In the genomic region with DNA sequence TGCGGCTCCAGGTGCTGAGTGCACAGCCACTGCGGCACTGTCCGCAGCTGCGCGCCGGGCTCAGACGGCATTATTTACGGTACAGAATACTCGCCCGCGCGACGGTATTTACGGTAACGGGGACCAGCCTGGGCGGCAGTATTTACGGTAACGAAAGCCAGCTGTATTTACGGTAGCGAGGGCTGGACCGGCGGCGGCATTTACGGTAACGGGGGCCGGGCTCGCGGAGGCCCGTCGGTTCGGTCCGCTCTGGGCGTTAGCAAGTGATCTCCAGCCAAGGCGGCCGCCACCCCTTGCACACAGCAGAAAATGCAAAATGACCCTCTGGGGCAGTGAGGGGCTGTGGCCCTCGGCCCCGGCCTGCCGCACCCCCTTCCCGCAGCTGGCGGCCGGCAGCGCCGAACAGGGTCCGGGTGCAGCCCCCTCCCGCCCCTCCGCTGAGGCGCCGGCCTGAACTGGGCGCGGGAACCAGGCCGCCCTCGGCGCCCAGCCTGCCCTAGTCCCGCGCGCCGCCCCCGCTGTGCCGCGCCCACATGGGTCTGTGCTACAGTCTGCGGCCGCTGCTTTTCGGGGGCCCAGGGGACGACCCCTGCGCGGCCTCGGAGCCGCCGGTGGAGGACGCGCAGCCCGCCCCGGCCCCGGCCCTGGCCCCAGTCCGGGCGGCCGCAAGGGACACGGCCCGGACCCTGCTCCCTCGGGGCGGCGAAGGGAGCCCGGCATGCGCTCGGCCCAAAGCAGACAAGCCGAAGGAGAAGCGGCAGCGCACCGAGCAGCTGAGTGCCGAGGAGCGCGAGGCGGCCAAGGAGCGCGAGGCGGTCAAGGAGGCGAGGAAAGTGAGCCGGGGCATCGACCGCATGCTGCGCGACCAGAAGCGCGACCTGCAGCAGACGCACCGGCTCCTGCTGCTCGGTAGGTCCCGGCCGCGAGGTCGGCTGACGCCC, we compare ENCODE assay signal across 1 cellular context.
A peak's percentile ranks its signal among the peaks of the same experiment; 100 is the strongest.
TF ChIP-seq lines count a peak whose summit lies in the region.

A gene (plus strand): TSS at position 234 of the 941 bp plus-strand sequence. CDS start 300 bp downstream, at position 534.

TF ChIP-seq in HEK293, 187 proteins besides CTCF, POLR2A, EP300 and RAD21 (continued from another document and continues in another):
- TF ChIP-seq, protein P1, sequence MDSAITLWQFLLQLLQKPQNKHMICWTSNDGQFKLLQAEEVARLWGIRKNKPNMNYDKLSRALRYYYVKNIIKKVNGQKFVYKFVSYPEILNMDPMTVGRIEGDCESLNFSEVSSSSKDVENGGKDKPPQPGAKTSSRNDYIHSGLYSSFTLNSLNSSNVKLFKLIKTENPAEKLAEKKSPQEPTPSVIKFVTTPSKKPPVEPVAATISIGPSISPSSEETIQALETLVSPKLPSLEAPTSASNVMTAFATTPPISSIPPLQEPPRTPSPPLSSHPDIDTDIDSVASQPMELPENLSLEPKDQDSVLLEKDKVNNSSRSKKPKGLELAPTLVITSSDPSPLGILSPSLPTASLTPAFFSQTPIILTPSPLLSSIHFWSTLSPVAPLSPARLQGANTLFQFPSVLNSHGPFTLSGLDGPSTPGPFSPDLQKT (IDR thresholded peaks at IDR 0.05; ENCODE audit: borderline replicate concordance, low read depth, low read length), result no peak
- TF ChIP-seq KLF1 (tag by site-specific recombination; IDR thresholded peaks at IDR 0.05), result peak; percentile 73
- TF ChIP-seq MYNN (tag by site-specific recombination; IDR thresholded peaks at IDR 0.05; ENCODE audit: borderline replicate concordance), result peak; percentile 12; the same call in 1 of the 2 replicates
- TF ChIP-seq ZSCAN16 (tag by site-specific recombination; IDR thresholded peaks at IDR 0.05), result no peak
- TF ChIP-seq ZNF776 (tag by site-specific recombination; IDR thresholded peaks at IDR 0.05; ENCODE audit: borderline replicate concordance), result no peak
- TF ChIP-seq, protein P2, sequence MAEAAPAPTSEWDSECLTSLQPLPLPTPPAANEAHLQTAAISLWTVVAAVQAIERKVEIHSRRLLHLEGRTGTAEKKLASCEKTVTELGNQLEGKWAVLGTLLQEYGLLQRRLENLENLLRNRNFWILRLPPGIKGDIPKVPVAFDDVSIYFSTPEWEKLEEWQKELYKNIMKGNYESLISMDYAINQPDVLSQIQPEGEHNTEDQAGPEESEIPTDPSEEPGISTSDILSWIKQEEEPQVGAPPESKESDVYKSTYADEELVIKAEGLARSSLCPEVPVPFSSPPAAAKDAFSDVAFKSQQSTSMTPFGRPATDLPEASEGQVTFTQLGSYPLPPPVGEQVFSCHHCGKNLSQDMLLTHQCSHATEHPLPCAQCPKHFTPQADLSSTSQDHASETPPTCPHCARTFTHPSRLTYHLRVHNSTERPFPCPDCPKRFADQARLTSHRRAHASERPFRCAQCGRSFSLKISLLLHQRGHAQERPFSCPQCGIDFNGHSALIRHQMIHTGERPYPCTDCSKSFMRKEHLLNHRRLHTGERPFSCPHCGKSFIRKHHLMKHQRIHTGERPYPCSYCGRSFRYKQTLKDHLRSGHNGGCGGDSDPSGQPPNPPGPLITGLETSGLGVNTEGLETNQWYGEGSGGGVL (tag by site-specific recombination; IDR thresholded peaks at IDR 0.05), result peak; percentile 64
- peak; percentile 56 for TF ChIP-seq ZFHX2 (tag by site-specific recombination; conservative IDR thresholded peaks at IDR 0.05)
- TF ChIP-seq ZNF558 (tag by site-specific recombination; IDR thresholded peaks at IDR 0.05), result peak; percentile 77; the same call in 1 of the 2 replicates
- TF ChIP-seq, protein P3, sequence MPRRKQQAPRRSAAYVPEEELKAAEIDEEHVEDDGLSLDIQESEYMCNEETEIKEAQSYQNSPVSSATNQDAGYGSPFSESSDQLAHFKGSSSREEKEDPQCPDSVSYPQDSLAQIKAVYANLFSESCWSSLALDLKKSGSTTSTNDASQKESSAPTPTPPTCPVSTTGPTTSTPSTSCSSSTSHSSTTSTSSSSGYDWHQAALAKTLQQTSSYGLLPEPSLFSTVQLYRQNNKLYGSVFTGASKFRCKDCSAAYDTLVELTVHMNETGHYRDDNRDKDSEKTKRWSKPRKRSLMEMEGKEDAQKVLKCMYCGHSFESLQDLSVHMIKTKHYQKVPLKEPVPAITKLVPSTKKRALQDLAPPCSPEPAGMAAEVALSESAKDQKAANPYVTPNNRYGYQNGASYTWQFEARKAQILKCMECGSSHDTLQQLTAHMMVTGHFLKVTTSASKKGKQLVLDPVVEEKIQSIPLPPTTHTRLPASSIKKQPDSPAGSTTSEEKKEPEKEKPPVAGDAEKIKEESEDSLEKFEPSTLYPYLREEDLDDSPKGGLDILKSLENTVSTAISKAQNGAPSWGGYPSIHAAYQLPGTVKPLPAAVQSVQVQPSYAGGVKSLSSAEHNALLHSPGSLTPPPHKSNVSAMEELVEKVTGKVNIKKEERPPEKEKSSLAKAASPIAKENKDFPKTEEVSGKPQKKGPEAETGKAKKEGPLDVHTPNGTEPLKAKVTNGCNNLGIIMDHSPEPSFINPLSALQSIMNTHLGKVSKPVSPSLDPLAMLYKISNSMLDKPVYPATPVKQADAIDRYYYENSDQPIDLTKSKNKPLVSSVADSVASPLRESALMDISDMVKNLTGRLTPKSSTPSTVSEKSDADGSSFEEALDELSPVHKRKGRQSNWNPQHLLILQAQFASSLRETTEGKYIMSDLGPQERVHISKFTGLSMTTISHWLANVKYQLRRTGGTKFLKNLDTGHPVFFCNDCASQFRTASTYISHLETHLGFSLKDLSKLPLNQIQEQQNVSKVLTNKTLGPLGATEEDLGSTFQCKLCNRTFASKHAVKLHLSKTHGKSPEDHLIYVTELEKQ (tag by site-specific recombination; IDR thresholded peaks at IDR 0.05; ENCODE audit: borderline replicate concordance), result peak; percentile 57; the same call in 1 of the 2 replicates
- TF ChIP-seq ZNF548 (tag by site-specific recombination; IDR thresholded peaks at IDR 0.05), result peak; percentile 39; the same call in 1 of the 2 replicates
- TF ChIP-seq, protein P4, sequence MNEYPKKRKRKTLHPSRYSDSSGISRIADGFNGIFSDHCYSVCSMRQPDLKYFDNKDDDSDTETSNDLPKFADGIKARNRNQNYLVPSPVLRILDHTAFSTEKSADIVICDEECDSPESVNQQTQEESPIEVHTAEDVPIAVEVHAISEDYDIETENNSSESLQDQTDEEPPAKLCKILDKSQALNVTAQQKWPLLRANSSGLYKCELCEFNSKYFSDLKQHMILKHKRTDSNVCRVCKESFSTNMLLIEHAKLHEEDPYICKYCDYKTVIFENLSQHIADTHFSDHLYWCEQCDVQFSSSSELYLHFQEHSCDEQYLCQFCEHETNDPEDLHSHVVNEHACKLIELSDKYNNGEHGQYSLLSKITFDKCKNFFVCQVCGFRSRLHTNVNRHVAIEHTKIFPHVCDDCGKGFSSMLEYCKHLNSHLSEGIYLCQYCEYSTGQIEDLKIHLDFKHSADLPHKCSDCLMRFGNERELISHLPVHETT (tag by site-specific recombination; IDR thresholded peaks at IDR 0.05), result peak; percentile 72; the same call in 1 of the 2 replicates
- peak; percentile 58 for TF ChIP-seq YY2 (tag by site-specific recombination; IDR thresholded peaks at IDR 0.05)
- TF ChIP-seq, protein P5, sequence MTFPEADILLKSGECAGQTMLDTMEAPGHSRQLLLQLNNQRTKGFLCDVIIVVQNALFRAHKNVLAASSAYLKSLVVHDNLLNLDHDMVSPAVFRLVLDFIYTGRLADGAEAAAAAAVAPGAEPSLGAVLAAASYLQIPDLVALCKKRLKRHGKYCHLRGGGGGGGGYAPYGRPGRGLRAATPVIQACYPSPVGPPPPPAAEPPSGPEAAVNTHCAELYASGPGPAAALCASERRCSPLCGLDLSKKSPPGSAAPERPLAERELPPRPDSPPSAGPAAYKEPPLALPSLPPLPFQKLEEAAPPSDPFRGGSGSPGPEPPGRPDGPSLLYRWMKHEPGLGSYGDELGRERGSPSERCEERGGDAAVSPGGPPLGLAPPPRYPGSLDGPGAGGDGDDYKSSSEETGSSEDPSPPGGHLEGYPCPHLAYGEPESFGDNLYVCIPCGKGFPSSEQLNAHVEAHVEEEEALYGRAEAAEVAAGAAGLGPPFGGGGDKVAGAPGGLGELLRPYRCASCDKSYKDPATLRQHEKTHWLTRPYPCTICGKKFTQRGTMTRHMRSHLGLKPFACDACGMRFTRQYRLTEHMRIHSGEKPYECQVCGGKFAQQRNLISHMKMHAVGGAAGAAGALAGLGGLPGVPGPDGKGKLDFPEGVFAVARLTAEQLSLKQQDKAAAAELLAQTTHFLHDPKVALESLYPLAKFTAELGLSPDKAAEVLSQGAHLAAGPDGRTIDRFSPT (tag by site-specific recombination; IDR thresholded peaks at IDR 0.05), result 0 out of 2 replicates have a peak, but pooled peaks have one; percentile 25
- no peak for TF ChIP-seq ZNF311 (tag by site-specific recombination; IDR thresholded peaks at IDR 0.05; ENCODE audit: borderline replicate concordance)
- TF ChIP-seq MEIS1 (CRISPR knock-in tag; IDR thresholded peaks at IDR 0.05; ENCODE audit: borderline replicate concordance), result no peak
- TF ChIP-seq ZBTB21 (tag by site-specific recombination; IDR thresholded peaks at IDR 0.05), result peak; percentile 41; the same call in 1 of the 2 replicates
- TF ChIP-seq ZNF48 (tag by site-specific recombination; IDR thresholded peaks at IDR 0.05), result no peak
- TF ChIP-seq, protein P6, sequence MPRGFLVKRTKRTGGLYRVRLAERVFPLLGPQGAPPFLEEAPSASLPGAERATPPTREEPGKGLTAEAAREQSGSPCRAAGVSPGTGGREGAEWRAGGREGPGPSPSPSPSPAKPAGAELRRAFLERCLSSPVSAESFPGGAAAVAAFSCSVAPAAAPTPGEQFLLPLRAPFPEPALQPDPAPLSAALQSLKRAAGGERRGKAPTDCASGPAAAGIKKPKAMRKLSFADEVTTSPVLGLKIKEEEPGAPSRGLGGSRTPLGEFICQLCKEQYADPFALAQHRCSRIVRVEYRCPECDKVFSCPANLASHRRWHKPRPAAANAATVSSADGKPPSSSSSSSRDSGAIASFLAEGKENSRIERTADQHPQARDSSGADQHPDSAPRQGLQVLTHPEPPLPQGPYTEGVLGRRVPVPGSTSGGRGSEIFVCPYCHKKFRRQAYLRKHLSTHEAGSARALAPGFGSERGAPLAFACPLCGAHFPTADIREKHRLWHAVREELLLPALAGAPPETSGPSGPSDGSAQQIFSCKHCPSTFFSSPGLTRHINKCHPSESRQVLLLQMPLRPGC (tag by site-specific recombination; IDR thresholded peaks at IDR 0.05), result peak; percentile 66
- TF ChIP-seq ZNF302 (tag by site-specific recombination; IDR thresholded peaks at IDR 0.05; ENCODE audit: low read depth), result 0 out of 2 replicates have a peak, but pooled peaks have one; percentile 31
- peak; percentile 69 for TF ChIP-seq ZNF76 (tag by site-specific recombination; IDR thresholded peaks at IDR 0.05; ENCODE audit: borderline replicate concordance, low read depth)
- no peak for TF ChIP-seq ZNF426 (tag by site-specific recombination; IDR thresholded peaks at IDR 0.05)
- TF ChIP-seq ZNF138 (tag by site-specific recombination; IDR thresholded peaks at IDR 0.05; ENCODE audit: borderline replicate concordance), result no peak
- peak; percentile 86 for TF ChIP-seq ZNF610 (tag by site-specific recombination; IDR thresholded peaks at IDR 0.05; ENCODE audit: borderline replicate concordance)
- peak; percentile 15; the same call in 1 of the 2 replicates for TF ChIP-seq EGR2 (tag by site-specific recombination; IDR thresholded peaks at IDR 0.05; ENCODE audit: low read depth)
- TF ChIP-seq YY1 (tag by site-specific recombination; IDR thresholded peaks at IDR 0.05), result peak; percentile 37; the same call in 1 of the 2 replicates
- peak; percentile 22; the same call in 1 of the 2 replicates for TF ChIP-seq ZNF10 (tag by site-specific recombination; IDR thresholded peaks at IDR 0.05)
- TF ChIP-seq BCL11A (tag by site-specific recombination; IDR thresholded peaks at IDR 0.05; ENCODE audit: low read depth), result peak; percentile 43; the same call in 1 of the 2 replicates
- TF ChIP-seq ZNF423 (tag by site-specific recombination; IDR thresholded peaks at IDR 0.05), result no peak
- TF ChIP-seq, protein P7, sequence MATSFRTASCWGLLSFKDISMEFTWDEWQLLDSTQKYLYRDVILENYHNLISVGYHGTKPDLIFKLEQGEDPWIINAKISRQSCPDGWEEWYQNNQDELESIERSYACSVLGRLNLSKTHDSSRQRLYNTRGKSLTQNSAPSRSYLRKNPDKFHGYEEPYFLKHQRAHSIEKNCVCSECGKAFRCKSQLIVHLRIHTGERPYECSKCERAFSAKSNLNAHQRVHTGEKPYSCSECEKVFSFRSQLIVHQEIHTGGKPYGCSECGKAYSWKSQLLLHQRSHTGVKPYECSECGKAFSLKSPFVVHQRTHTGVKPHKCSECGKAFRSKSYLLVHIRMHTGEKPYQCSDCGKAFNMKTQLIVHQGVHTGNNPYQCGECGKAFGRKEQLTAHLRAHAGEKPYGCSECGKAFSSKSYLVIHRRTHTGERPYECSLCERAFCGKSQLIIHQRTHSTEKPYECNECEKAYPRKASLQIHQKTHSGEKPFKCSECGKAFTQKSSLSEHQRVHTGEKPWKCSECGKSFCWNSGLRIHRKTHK (tag by site-specific recombination; IDR thresholded peaks at IDR 0.05), result no peak
- TF ChIP-seq ZNF19 (tag by site-specific recombination; IDR thresholded peaks at IDR 0.05; ENCODE audit: low read depth), result no peak
- peak; percentile 76 for TF ChIP-seq ZNF629 (tag by site-specific recombination; IDR thresholded peaks at IDR 0.05)
- no peak for TF ChIP-seq SCRT1 (tag by site-specific recombination; IDR thresholded peaks at IDR 0.05; ENCODE audit: borderline replicate concordance)
- TF ChIP-seq, protein P8, sequence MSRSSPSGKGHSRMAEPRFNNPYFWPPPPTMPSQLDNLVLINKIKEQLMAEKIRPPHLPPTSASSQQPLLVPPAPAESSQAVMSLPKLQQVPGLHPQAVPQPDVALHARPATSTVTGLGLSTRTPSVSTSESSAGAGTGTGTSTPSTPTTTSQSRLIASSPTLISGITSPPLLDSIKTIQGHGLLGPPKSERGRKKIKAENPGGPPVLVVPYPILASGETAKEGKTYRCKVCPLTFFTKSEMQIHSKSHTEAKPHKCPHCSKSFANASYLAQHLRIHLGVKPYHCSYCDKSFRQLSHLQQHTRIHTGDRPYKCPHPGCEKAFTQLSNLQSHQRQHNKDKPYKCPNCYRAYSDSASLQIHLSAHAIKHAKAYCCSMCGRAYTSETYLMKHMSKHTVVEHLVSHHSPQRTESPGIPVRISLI (tag by site-specific recombination; IDR thresholded peaks at IDR 0.05), result no peak
- TF ChIP-seq ZNF132 (tag by site-specific recombination; IDR thresholded peaks at IDR 0.05; ENCODE audit: borderline replicate concordance), result no peak
- peak; percentile 73; the same call in 1 of the 2 replicates for TF ChIP-seq ZNF843 (tag by site-specific recombination; IDR thresholded peaks at IDR 0.05)
